9 cellular contexts compared by ENCODE assay signal in genomic region chr17:76139801-76140660, GRCh38. TPM values are rescaled to one million over a fixed set of nuclear protein-coding genes. Genes with fewer than 3 reads are reported as not detected.
A peak's percentile ranks its signal among the peaks of the same experiment; 100 is the strongest.
DNase-seq lines count a peak whose midpoint lies in the region; ATAC-seq and TF ChIP-seq lines count a peak whose summit lies in the region.
"Had no signal": no experiment of that assay in that cellular context is flagged by ENCODE, and none has a peak within 500 bp of the region (broad histone marks: within the 10 kb centered on the region; RNA-seq: fewer than 3 reads in every experiment).

No MANE protein-coding gene starts in this region.

- peak overlapping the region; percentile 38 for H3K4me3 ChIP-seq in iPS-11a (ENCODE audit: low read depth, low read length)
- no peak overlapping the region for H3K4me3 ChIP-seq in PC-9

- H3K27me3 ChIP-seq in PC-9 (ENCODE audit: insufficient read depth, low read depth) = no peaks in the 10 kb centered on the region

- no peaks in the 10 kb centered on the region for H3K36me3 ChIP-seq in PC-9 (ENCODE audit: low read depth)

- peaks cover 10% of the 10 kb centered on the region; the same call in 1 of the 2 replicates for H3F3A ChIP-seq in PC-9 (ENCODE audit: insufficient read depth, low read depth)

- no TSS peak for BruUV-seq in PC-9 (replicated peaks; lab: Mats Ljungman, UMichigan)

- peak; percentile 24 for TF ChIP-seq CTCF in GM20000 (IDR thresholded peaks at IDR 0.05; ENCODE audit: extremely low read depth, missing control alignments)
- TF ChIP-seq CTCF in PC-9 (conservative IDR thresholded peaks at IDR 0.05) = no peak

- CTCF ChIA-PET in PC-9 (lab: Charles Lee) = no interaction called here

- peak; percentile 86 for DNase-seq in GM20000 (ENCODE audit: low spot score)
- DNase-seq in activated CD8-positive, alpha-beta memory T cell treated with anti-CD3 and anti-CD28 coated beads for 24 hours = peak; percentile 78
- peak; percentile 36 for DNase-seq in stimulated activated CD8-positive, alpha-beta memory T cell treated with anti-CD3 and anti-CD28 coated beads, Interleukin-12 subunit alpha, Interleukin-12 subunit beta, amount 100 ng/mL, for 4 hours (ENCODE audit: low read depth)
- no peak for DNase-seq in Ammon's horn (ENCODE audit: low spot score)
- no peak for DNase-seq in PC-9
- DNase-seq in HCEC 1CT = no peak
- DNase-seq: NCI-H510A treated with DMSO at 0.1 percent for 48 hours had no signal

- POLR2A ChIA-PET in PC-9 (lab: Charles Lee; ENCODE audit: unreplicated experiment) = no interaction called here

- intact Hi-C loops in PC-9 (cut with micrococcal nuclease; ENCODE audit: unreplicated experiment) = no loop called here

- H2AFZ ChIP-seq in PC-9 = no peak overlapping the region

- no peaks in the 10 kb centered on the region for H3K79me2 ChIP-seq in PC-9 (ENCODE audit: low read depth)

- ATAC-seq in HG03354 (IDR thresholded peaks at IDR 0.05; ENCODE audit: poor library complexity, severe bottlenecking, unreplicated experiment) = no peak

- no peaks in the 10 kb centered on the region for H3K9me2 ChIP-seq in PC-9 (ENCODE audit: insufficient read depth)

- peaks cover 27% of the 10 kb centered on the region for H3K4me1 ChIP-seq in PC-9 (replicated peaks; ENCODE audit: insufficient read depth)

- no peak overlapping the region for H3K4me2 ChIP-seq in PC-9

- H3K9me3 ChIP-seq in PC-9 (ENCODE audit: insufficient read depth, low read depth) = no peaks in the 10 kb centered on the region

- H3K27ac ChIP-seq in PC-9 = no peak overlapping the region

- H4K20me1 ChIP-seq in PC-9 (ENCODE audit: insufficient read depth) = no peaks in the 10 kb centered on the region

RNA-seq across cellular contexts. Expression of gene FOXJ1, which starts 1.0 kb away (rescaled TPM):
- 12.5 and 23.7 TPM in 2 replicates for total RNA-seq in PC-9 (2021)

RNA-seq across cellular contexts. Expression of gene EXOC7, which starts 36.4 kb away (rescaled TPM):
- 118 and 131 TPM in 2 replicates for total RNA-seq in PC-9 (2021)

Comparison
In these comparisons a context has a peak if more than half of its experiments do, and no peak if none do; other contexts are left out.
1. DNase-seq: peak in GM20000 (single experiment), activated CD8-positive, alpha-beta memory T cell treated with anti-CD3 and anti-CD28 coated beads for 24 hours (single experiment) and stimulated activated CD8-positive, alpha-beta memory T cell treated with anti-CD3 and anti-CD28 coated beads, Interleukin-12 subunit alpha, Interleukin-12 subunit beta, amount 100 ng/mL, for 4 hours (single experiment); none in Ammon's horn (single experiment), PC-9 (0 of 2) and HCEC 1CT (single experiment).